In genomic region chr11:63839508-63840355, GRCh38 we compare ENCODE assay signal across 8 cellular contexts. TPM values are rescaled to one million over a fixed set of nuclear protein-coding genes. Genes with fewer than 3 reads are reported as not detected.
DNase-seq lines count a peak whose midpoint lies in the region; ATAC-seq and TF ChIP-seq lines count a peak whose summit lies in the region.

No MANE protein-coding gene starts in this region.

- H3K9me3 Mint-ChIP-seq in IgD-negative memory B cell: no peaks in the 10 kb centered on the region
- H3K9me3 Mint-ChIP-seq in activated CD4-positive, alpha-beta T cell treated with anti-CD3 and anti-CD28 coated beads, Interleukin-2, amount 10 ng/mL, durations not matched to agents 24 days and 14 days: no peaks in the 10 kb centered on the region

- H3K4me2 ChIP-seq in neural cell (ENCODE audit: low read length): peak overlapping the region; percentile 92

- H3K9me2 ChIP-seq in neural cell (ENCODE audit: insufficient read depth, low read length): no peaks in the 10 kb centered on the region

- peak overlapping the region; percentile 86 for H3K9ac ChIP-seq in neural cell (ENCODE audit: low read length)

- peak overlapping the region; percentile 72 to 94 (median 92) for H3K27ac Mint-ChIP-seq in IgD-negative memory B cell
- peak overlapping the region; percentile 94 for H3K27ac Mint-ChIP-seq in activated CD4-positive, alpha-beta T cell treated with anti-CD3 and anti-CD28 coated beads, Interleukin-2, amount 10 ng/mL, durations not matched to agents 24 days and 14 days

- peaks cover 22 to 46% (median 43%) of the 10 kb centered on the region in 3 donors for H3K4me1 Mint-ChIP-seq in IgD-negative memory B cell
- H3K4me1 Mint-ChIP-seq in activated CD4-positive, alpha-beta T cell treated with anti-CD3 and anti-CD28 coated beads, Interleukin-2, amount 10 ng/mL, durations not matched to agents 24 days and 14 days: peaks cover 54% of the 10 kb centered on the region

- DNase-seq in NCI-H748 (lab: John Stamatoyannopoulos, UW; ENCODE audit: unreplicated experiment) (peak; percentile 34), NCI-H748 treated with DMSO at 0.1 percent for 48 hours (lab: John Stamatoyannopoulos, UW) (no peak), epithelial cell of proximal tubule (ENCODE audit: low read depth) (no peak), sciatic nerve (ENCODE audit: low spot score) (no peak)
- DNase-seq in activated CD4-positive, alpha-beta T cell treated with anti-CD3 and anti-CD28 coated beads, Interleukin-2, amount 10 ng/mL, durations not matched to agents 24 days and 14 days: peak; percentile 77

- H3K27me3 Mint-ChIP-seq in IgD-negative memory B cell: no peaks in the 10 kb centered on the region
- H3K27me3 Mint-ChIP-seq in activated CD4-positive, alpha-beta T cell treated with anti-CD3 and anti-CD28 coated beads, Interleukin-2, amount 10 ng/mL, durations not matched to agents 24 days and 14 days: no peaks in the 10 kb centered on the region

- peak overlapping the region; percentile 38 for H3K27ac ChIP-seq in neural cell (ENCODE audit: low read length)

- TF ChIP-seq EP300 in neural cell (conservative IDR thresholded peaks at IDR 0.05; ENCODE audit: poor library complexity, severe bottlenecking): no peak

- H3K27me3 ChIP-seq in neural cell (ENCODE audit: insufficient read depth, low read depth, low read length): no peaks in the 10 kb centered on the region

- H3K4me3 Mint-ChIP-seq in IgD-negative memory B cell: peak overlapping the region; percentile 90 to 100 (median 98)
- peak overlapping the region; percentile 92 for H3K4me3 Mint-ChIP-seq in activated CD4-positive, alpha-beta T cell treated with anti-CD3 and anti-CD28 coated beads, Interleukin-2, amount 10 ng/mL, durations not matched to agents 24 days and 14 days

- H3K4me3 ChIP-seq in epithelial cell of proximal tubule (ENCODE audit: low read depth, low read length): peak overlapping the region; percentile 94
- peak overlapping the region; percentile 74 for H3K4me3 ChIP-seq in neural cell (ENCODE audit: low read length)

- H3K79me2 ChIP-seq in neural cell (replicated peaks; ENCODE audit: insufficient read depth, low read length): peaks cover 54% of the 10 kb centered on the region

- H3K9me3 ChIP-seq in neural cell (ENCODE audit: low read length): no peaks in the 10 kb centered on the region

- H4K20me1 ChIP-seq in neural cell (ENCODE audit: insufficient read depth): peaks cover 10% of the 10 kb centered on the region

- intact Hi-C loops in activated CD4-positive, alpha-beta T cell treated with anti-CD3 and anti-CD28 coated beads, Interleukin-2, amount 10 ng/mL, durations not matched to agents 24 days and 14 days (cut with micrococcal nuclease): loop anchor here (1.0 to 5.0 kb wide), 4 partner anchors 27 to 959 kb away; partner anchors contain the start of genes OTUB1, SLC3A2 and SPINDOC
- intact Hi-C loops in sciatic nerve (cut with DNase I): no loop called here

- no peak for TF ChIP-seq CTCF in epithelial cell of proximal tubule (conservative IDR thresholded peaks at IDR 0.05; ENCODE audit: low read depth, low read length)
- no peak for TF ChIP-seq CTCF in neural cell (IDR thresholded peaks at IDR 0.05; ENCODE audit: poor library complexity, severe bottlenecking)

- H3K36me3 ChIP-seq in neural cell (ENCODE audit: insufficient read depth, low read length): no peaks in the 10 kb centered on the region

- ATAC-seq in sciatic nerve (no peak), HG03378 (IDR thresholded peaks at IDR 0.05; ENCODE audit: unreplicated experiment) (no peak)

- no peaks in the 10 kb centered on the region for H3K36me3 Mint-ChIP-seq in IgD-negative memory B cell
- H3K36me3 Mint-ChIP-seq in activated CD4-positive, alpha-beta T cell treated with anti-CD3 and anti-CD28 coated beads, Interleukin-2, amount 10 ng/mL, durations not matched to agents 24 days and 14 days (ENCODE audit: low read depth): peaks cover 28% of the 10 kb centered on the region

- no peaks in the 10 kb centered on the region for H3F3A ChIP-seq in neural cell (ENCODE audit: insufficient read depth, low read length, poor library complexity, severe bottlenecking)

- no peak overlapping the region for H2AFZ ChIP-seq in neural cell (ENCODE audit: low read depth, low read length)

- no peak for TF ChIP-seq RAD21 in neural cell (conservative IDR thresholded peaks at IDR 0.05)

TF ChIP-seq in neural cell, 6 proteins besides CTCF, POLR2A, EP300 and RAD21:
- TF ChIP-seq MXI1 (conservative IDR thresholded peaks at IDR 0.05; ENCODE audit: poor library complexity, severe bottlenecking) (peak; percentile 42), POLR2AphosphoS5 (IDR thresholded peaks at IDR 0.05) (peak; percentile 4), TAF1 (IDR thresholded peaks at IDR 0.05; ENCODE audit: low read depth) (no peak), SMC3 (conservative IDR thresholded peaks at IDR 0.05; ENCODE audit: poor library complexity) (peak; percentile 6), EZH2 (IDR thresholded peaks at IDR 0.05; ENCODE audit: borderline replicate concordance, insufficient read depth, low read length, poor library complexity, severe bottlenecking) (no peak)
TF ChIP-seq in neural cell: peak in this region for 3.

RNA-seq across cellular contexts. Expression of gene MARK2, which starts 0.8 kb away (rescaled TPM):
- 50.8 TPM for polyA plus RNA-seq in IgD-negative memory B cell
- total RNA-seq in activated CD4-positive, alpha-beta T cell treated with anti-CD3 and anti-CD28 coated beads, Interleukin-2, amount 10 ng/mL, durations not matched to agents 24 days and 14 days: 34.2 and 41.0 TPM in 2 replicates
- total RNA-seq in epithelial cell of proximal tubule: 33.6 and 36.2 TPM in 2 replicates
- polyA plus RNA-seq in neural cell: 5.2 and 11.3 TPM in 2 replicates
- polyA minus RNA-seq in neural cell: 19.2 and 21.8 TPM in 2 replicates
- total RNA-seq in sciatic nerve: 29.8 TPM

RNA-seq across cellular contexts. Expression of gene SPINDOC, which starts 26.5 kb away (rescaled TPM):
- polyA plus RNA-seq in IgD-negative memory B cell: 0.94 TPM
- 60.2 and 65.8 TPM in 2 replicates for total RNA-seq in activated CD4-positive, alpha-beta T cell treated with anti-CD3 and anti-CD28 coated beads, Interleukin-2, amount 10 ng/mL, durations not matched to agents 24 days and 14 days
- total RNA-seq in epithelial cell of proximal tubule: 50.9 and 57.4 TPM in 2 replicates
- 20.3 and 27.2 TPM in 2 replicates for polyA plus RNA-seq in neural cell
- 27.4 and 33.8 TPM in 2 replicates for polyA minus RNA-seq in neural cell
- total RNA-seq in sciatic nerve: 16.0 TPM

Comparison
In these comparisons a context has a peak if more than half of its experiments do, and no peak if none do; other contexts are left out.
1. DNase-seq: peak in NCI-H748 (single experiment) and activated CD4-positive, alpha-beta T cell treated with anti-CD3 and anti-CD28 coated beads, Interleukin-2, amount 10 ng/mL, durations not matched to agents 24 days and 14 days (single experiment); none in NCI-H748 treated with DMSO at 0.1 percent for 48 hours (single experiment), epithelial cell of proximal tubule (single experiment) and sciatic nerve (single experiment).